In genomic region chr1:145961425-145962156, GRCh38 we compare ENCODE assay signal across 8 cellular contexts. TPM values are rescaled to one million over a fixed set of nuclear protein-coding genes. Genes with fewer than 3 reads are reported as not detected.
A peak's percentile ranks its signal among the peaks of the same experiment; 100 is the strongest.
DNase-seq lines count a peak whose midpoint lies in the region; ATAC-seq and TF ChIP-seq lines count a peak whose summit lies in the region.

No MANE protein-coding gene starts in this region.

- no peaks in the 10 kb centered on the region for H3K9me2 ChIP-seq in neural cell (ENCODE audit: insufficient read depth, low read length)

- H3K36me3 ChIP-seq in KOPT-K1 (ENCODE audit: insufficient read depth, low read length) (no peaks in the 10 kb centered on the region), neural cell (ENCODE audit: insufficient read depth, low read length) (no peaks in the 10 kb centered on the region), urinary bladder (ENCODE audit: insufficient read depth) (no peaks in the 10 kb centered on the region)

- no peak for TF ChIP-seq EP300 in neural cell (conservative IDR thresholded peaks at IDR 0.05; ENCODE audit: poor library complexity, severe bottlenecking)

- peak; percentile 44 for DNase-seq in CD1c-positive myeloid dendritic cell (ENCODE audit: extremely low spot score)
- peak; percentile 59 for DNase-seq in activated T-cell treated with anti-CD3 and anti-CD28 coated beads for 24 hours (ENCODE audit: low read depth)
- peak; percentile 48 to 58 for DNase-seq in erythroblast (lab: John Stamatoyannopoulos, UW)

- TF ChIP-seq RAD21 in neural cell (conservative IDR thresholded peaks at IDR 0.05): no peak

- no peaks in the 10 kb centered on the region for H4K20me1 ChIP-seq in neural cell (ENCODE audit: insufficient read depth)

- H3F3A ChIP-seq in neural cell (ENCODE audit: insufficient read depth, low read length, poor library complexity, severe bottlenecking): peaks cover 7% of the 10 kb centered on the region

- peak overlapping the region; percentile 52 for H3K4me2 ChIP-seq in neural cell (ENCODE audit: low read length)

- H3K4me1 ChIP-seq in urinary bladder (ENCODE audit: insufficient read depth): peaks cover 1% of the 10 kb centered on the region

- no peak for TF ChIP-seq CTCF in neural cell (IDR thresholded peaks at IDR 0.05; ENCODE audit: poor library complexity, severe bottlenecking)

- WGBS in urinary bladder: under 1% methylated on average over 57 of the region's 57 CpGs

- H3K27me3 ChIP-seq in neural cell (ENCODE audit: insufficient read depth, low read depth, low read length): peaks cover 23% of the 10 kb centered on the region

- no peak for TF ChIP-seq POLR2A in erythroblast (IDR thresholded peaks at IDR 0.05; ENCODE audit: low read length)

- H2AFZ ChIP-seq in neural cell (ENCODE audit: low read depth, low read length): no peak overlapping the region

- peaks cover 7% of the 10 kb centered on the region for H3K79me2 ChIP-seq in neural cell (replicated peaks; ENCODE audit: insufficient read depth, low read length)

- peak overlapping the region; percentile 64 for H3K9ac ChIP-seq in neural cell (ENCODE audit: low read length)

- H3K9me3 ChIP-seq in KOPT-K1 (ENCODE audit: insufficient read depth, low read length, poor library complexity, severe bottlenecking) (no peaks in the 10 kb centered on the region), neural cell (ENCODE audit: low read length) (no peaks in the 10 kb centered on the region)

- ATAC-seq in HG02840 (IDR thresholded peaks at IDR 0.05; ENCODE audit: low FRiP score, unreplicated experiment) (no peak), GM21390 (IDR thresholded peaks at IDR 0.05; ENCODE audit: unreplicated experiment) (no peak)

- H3K27ac ChIP-seq in KOPT-K1 (ENCODE audit: low read depth, low read length, poor library complexity, severe bottlenecking) (peak overlapping the region; percentile 22), neural cell (ENCODE audit: low read length) (no peak overlapping the region), urinary bladder (ENCODE audit: low read depth) (peak overlapping the region; percentile 28)

- H3K4me3 ChIP-seq in neural cell (ENCODE audit: low read length) (peak overlapping the region; percentile 68), urinary bladder (ENCODE audit: low read depth, low read length) (peak overlapping the region; percentile 50)

TF ChIP-seq in neural cell, 6 proteins besides CTCF, POLR2A, EP300 and RAD21:
- TF ChIP-seq MXI1 (conservative IDR thresholded peaks at IDR 0.05; ENCODE audit: poor library complexity, severe bottlenecking) (peak; percentile 15), REST (IDR thresholded peaks at IDR 0.05; ENCODE audit: borderline replicate concordance) (no peak), POLR2AphosphoS5 (IDR thresholded peaks at IDR 0.05) (peak; percentile 23)
TF ChIP-seq in neural cell: peak in this region for 2.

RNA-seq across cellular contexts. Expression of gene ANKRD34A, which starts 2.8 kb away (rescaled TPM):
- polyA plus RNA-seq in neural cell: 0.16 and 1.7 TPM in 2 replicates
- polyA minus RNA-seq in neural cell: 0.73 and 1.5 TPM in 2 replicates
- 0.21 TPM for total RNA-seq in urinary bladder
- polyA plus RNA-seq in urinary bladder: 1.4 TPM

RNA-seq across cellular contexts. Expression of gene POLR3GL, which starts 2.9 kb away (rescaled TPM):
- polyA plus RNA-seq in neural cell (37.5 and 38.6 TPM in 2 replicates), urinary bladder (46.6 TPM)
- 10.2 and 19.2 TPM in 2 replicates for polyA minus RNA-seq in neural cell
- total RNA-seq in urinary bladder: 16.5 TPM

RNA-seq across cellular contexts. Expression of gene LIX1L, which starts 3.8 kb away (rescaled TPM):
- 15.7 and 17.0 TPM in 2 replicates for polyA plus RNA-seq in neural cell
- polyA minus RNA-seq in neural cell: 15.1 and 16.9 TPM in 2 replicates
- total RNA-seq in urinary bladder: 29.6 TPM
- polyA plus RNA-seq in urinary bladder: 25.6 TPM

RNA-seq across cellular contexts. Expression of gene RBM8A, which starts 34.3 kb away (rescaled TPM):
- polyA plus RNA-seq in neural cell (301 and 366 TPM in 2 replicates), urinary bladder (107 TPM)
- 194 and 274 TPM in 2 replicates for polyA minus RNA-seq in neural cell
- 51.3 TPM for total RNA-seq in urinary bladder

RNA-seq across cellular contexts. Expression of gene TXNIP, which starts 34.8 kb away (rescaled TPM):
- polyA plus RNA-seq in neural cell: 140 and 165 TPM in 2 replicates
- polyA minus RNA-seq in neural cell: 601 and 667 TPM in 2 replicates
- total RNA-seq in urinary bladder: 920 TPM
- polyA plus RNA-seq in urinary bladder: 1,029 TPM
